9 cellular contexts compared by ENCODE assay signal in the genomic region with DNA sequence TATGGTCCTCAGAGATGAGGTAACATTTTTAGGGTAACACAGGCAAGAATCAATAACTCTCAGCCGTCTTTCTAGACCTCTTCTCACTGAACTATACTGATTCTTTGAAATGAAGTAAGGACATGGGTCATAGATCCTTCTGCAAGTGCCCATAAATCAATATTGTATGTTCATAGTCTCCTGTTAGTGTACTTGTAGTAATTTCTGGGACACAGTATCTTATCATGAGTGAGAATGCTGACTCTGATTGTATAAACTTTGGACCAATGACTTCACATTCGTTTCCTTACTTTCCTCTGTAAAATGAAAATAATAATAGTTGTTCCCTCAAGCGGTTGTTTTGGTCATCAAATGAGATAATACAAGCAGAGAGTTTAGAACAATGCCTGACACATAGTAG.
"Had no signal": no experiment of that assay in that cellular context is flagged by ENCODE, and none has a peak within 500 bp of the region (broad histone marks: within the 10 kb centered on the region; RNA-seq: fewer than 3 reads in every experiment).

No MANE protein-coding gene starts in this region.

- H3K27ac Mint-ChIP-seq: HFFc6 had no signal

- H3K27ac ChIP-seq: GM23248, HL-60 had no signal

- FAIRE-seq: K562 had no signal

- H3K9me3 ChIP-seq: HAP-1 had no signal

- ATAC-seq: HCT116, K562 had no signal

- H3K4me3 Mint-ChIP-seq: HFFc6 had no signal

- DNase-seq: GM23248, GOT3, H7, HFFc6, IMR-90 had no signal

- H3K36me3 ChIP-seq: HAP-1 had no signal

- H3K9me3 Mint-ChIP-seq: HFFc6 had no signal

- H3K4me3 ChIP-seq: GM23248, HAP-1, K562 had no signal
